19 cellular contexts compared by ENCODE assay signal in the genomic region with DNA sequence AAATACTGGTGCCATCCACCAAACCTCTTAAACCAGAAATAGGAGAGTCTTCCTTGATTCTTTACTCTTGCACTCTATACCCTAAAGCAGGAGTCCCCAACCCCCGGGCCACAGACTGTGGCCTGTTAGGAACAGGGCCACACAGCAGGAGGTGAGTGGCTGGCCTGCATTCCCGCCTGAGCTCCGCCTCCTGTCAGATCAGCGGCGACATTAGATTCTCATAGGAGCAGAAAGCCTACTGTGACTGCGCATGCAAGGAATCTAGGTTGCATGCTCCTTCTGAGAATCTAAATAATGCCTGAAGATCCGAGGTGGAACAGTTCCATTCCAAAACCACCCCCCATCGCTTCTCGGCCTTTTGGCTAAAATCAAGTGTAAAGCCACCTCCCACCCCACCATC. TPM values are rescaled to one million over a fixed set of nuclear protein-coding genes. Genes with fewer than 3 reads are reported as not detected.
A peak's percentile ranks its signal among the peaks of the same experiment; 100 is the strongest.
DNase-seq lines count a peak whose midpoint lies in the region; ATAC-seq, FAIRE-seq and TF ChIP-seq lines count a peak whose summit lies in the region.
"Had no signal": no experiment of that assay in that cellular context is flagged by ENCODE, and none has a peak within 500 bp of the region (broad histone marks: within the 10 kb centered on the region; RNA-seq: fewer than 3 reads in every experiment).

No MANE protein-coding gene starts in this region.

- POLR2A ChIA-PET in HEK293 (lab: Yijun Ruan, JAX), result no interaction called here
- POLR2A ChIA-PET in HepG2 (lab: Yijun Ruan, JAX), result interaction anchor here (2.3 to 3.0 kb wide), 2 partner anchors 21 to 22 kb away, joined by 8 to 19 read pairs; no protein-coding TSS in a partner anchor
- POLR2A ChIA-PET in GM10248 (lab: Yijun Ruan, JAX), result no interaction called here

- no peaks in the 10 kb centered on the region for H3K27me3 ChIP-seq in HepG2 (ENCODE audit: control insufficient read depth in 1 of 2, insufficient read depth in 2 of 2, low read length in 2 of 2)
- no peaks in the 10 kb centered on the region for H3K27me3 ChIP-seq in effector memory CD4-positive, alpha-beta T cell (replicated peaks; ENCODE audit: control insufficient read depth, insufficient read depth, low read length, poor library complexity, severe bottlenecking)

- CTCF ChIA-PET in HEK293 (lab: Yijun Ruan, JAX), result no interaction called here
- CTCF ChIA-PET in HepG2 (lab: Yijun Ruan, JAX; ENCODE audit: low intra/inter-chr PET ratio, low total read pairs), result interaction anchor here (1.0 to 1.3 kb wide), 2 partner anchors 22 to 27 kb away, joined by 3 read pairs; no protein-coding TSS in a partner anchor
- CTCF ChIA-PET in GM10248 (lab: Yijun Ruan, JAX), result no interaction called here

- TF ChIP-seq EP300 in HepG2 (IDR thresholded peaks at IDR 0.05; ENCODE audit: low read depth in 2 of 2, low read length in 2 of 2) (no peak), HepG2 (CRISPR knock-in tag; IDR thresholded peaks at IDR 0.05; ENCODE audit: borderline replicate concordance) (no peak)

- H4K20me1 ChIP-seq in HepG2 (ENCODE audit: insufficient read depth, low read length), result no peaks in the 10 kb centered on the region

- FAIRE-seq in HepG2 (lab: Jason Lieb, UNC), result no peak
- FAIRE-seq: A204.1, GM18507, RCC 7860 had no signal

- H3K4me3 ChIP-seq in HEK293 (ENCODE audit: low read depth, low read length) (no peak overlapping the region), HepG2 (replicated peaks in 1 of 3; ENCODE audit: insufficient read depth in 1 of 3, low read depth in 2 of 3, low read length in 3 of 3) (peak overlapping the region in 1 of 3 experiments; percentile 23; a peak in 1 of 6 replicates)
- H3K4me3 ChIP-seq in effector memory CD4-positive, alpha-beta T cell (ENCODE audit: insufficient read depth, low read depth, low read length, poor library complexity, severe bottlenecking), result no peak overlapping the region
- H3K4me3 ChIP-seq: GM23248 had no signal

- in situ Hi-C loops in HepG2 (cut with HindIII; ENCODE audit: extremely low pct_ligation_motif_present, low pct_unique_long_range_greater_than_20kb), result no loop called here

- H3K79me2 ChIP-seq in HepG2 (ENCODE audit: insufficient read depth, low read length), result no peaks in the 10 kb centered on the region

- DNase-seq in EH (ENCODE audit: low read depth) (peak; percentile 10), cerebellum (ENCODE audit: low spot score) (peak; percentile 36), HepG2 (ENCODE audit: low spot score) (no peak), GM19238 (ENCODE audit: insufficient read length, low spot score) (no peak), GM10248 (ENCODE audit: extremely low spot score) (no peak)
- no peak for DNase-seq in effector memory CD4-positive, alpha-beta T cell
- DNase-seq: EL, GM23248, Karpas-422, NCI-H1105 treated with DMSO at 0.1 percent for 48 hours, NCI-H187, NCI-H446 treated with DMSO at 0.1 percent for 48 hours, SIG-M5 had no signal

- no peaks in the 10 kb centered on the region for H3K9me3 ChIP-seq in HEK293 (ENCODE audit: control insufficient read depth, insufficient read depth, low read depth, low read length)
- H3K9me3 ChIP-seq in HepG2 (ENCODE audit: low read length), result no peaks in the 10 kb centered on the region
- H3K9me3 ChIP-seq in effector memory CD4-positive, alpha-beta T cell (ENCODE audit: control insufficient read depth, low read length), result no peaks in the 10 kb centered on the region

- H3K9ac ChIP-seq in HepG2 (ENCODE audit: insufficient read depth, low read depth, low read length), result 0 out of 2 replicates have a peak overlapping the region, but pooled peaks have one; percentile 10
- H3K9ac ChIP-seq: GM23248 had no signal

- no peak for TF ChIP-seq POLR2A in HepG2 (IDR thresholded peaks at IDR 0.05; ENCODE audit: insufficient read depth in 1 of 2, low read depth in 2 of 2, low read length in 2 of 2)

- H3K4me1 ChIP-seq in HEK293 (ENCODE audit: control insufficient read depth, insufficient read depth, low read length) (no peaks in the 10 kb centered on the region), HepG2 (ENCODE audit: insufficient read depth, low read length) (peaks cover 32% of the 10 kb centered on the region)
- no peaks in the 10 kb centered on the region for H3K4me1 ChIP-seq in effector memory CD4-positive, alpha-beta T cell (ENCODE audit: control insufficient read depth, insufficient read depth, low read length, poor library complexity, severe bottlenecking)

- no peaks in the 10 kb centered on the region for H3K36me3 ChIP-seq in HEK293 (ENCODE audit: control insufficient read depth in 2 of 2, insufficient read depth in 1 of 2, low read length in 2 of 2)
- H3K36me3 ChIP-seq in HepG2 (replicated peaks in 1 of 2; ENCODE audit: control insufficient read depth in 1 of 2, insufficient read depth in 2 of 2, low read length in 2 of 2), result no peaks in the 10 kb centered on the region
- H3K36me3 ChIP-seq in effector memory CD4-positive, alpha-beta T cell (ENCODE audit: control insufficient read depth, insufficient read depth, low read length), result no peaks in the 10 kb centered on the region

- BruUV-seq in HepG2 (replicated peaks; lab: Mats Ljungman, UMichigan), result no TSS peak

- TF ChIP-seq CTCF in HEK293 (tag by site-specific recombination; IDR thresholded peaks at IDR 0.05) (no peak), HepG2 (CRISPR knock-in tag; IDR thresholded peaks at IDR 0.05) (no peak), GM10248 (IDR thresholded peaks at IDR 0.05; ENCODE audit: control extremely low read depth, extremely low read depth, low read depth, missing control alignments) (no peak)

- ATAC-seq in HepG2 (peak; percentile 79), GM18498 (IDR thresholded peaks at IDR 0.05; ENCODE audit: unreplicated experiment) (no peak)

- no peak overlapping the region for H3K27ac ChIP-seq in HEK293 (ENCODE audit: extremely low read depth, low read depth, low read length)
- H3K27ac ChIP-seq in HepG2 (ENCODE audit: extremely low read length, insufficient read depth, low read length), result no peak overlapping the region
- no peak overlapping the region for H3K27ac ChIP-seq in effector memory CD4-positive, alpha-beta T cell (ENCODE audit: insufficient read depth, low read length, poor library complexity, severe bottlenecking)
- H3K27ac ChIP-seq: C4-2B, GM23248 had no signal

- 43% methylated on average over 9 of the region's 9 CpGs for WGBS in HepG2 (ENCODE audit: low lambda C conversion rate)

- H3K4me2 ChIP-seq in HepG2 (ENCODE audit: low read depth, low read length), result peak overlapping the region; percentile 51

- intact Hi-C loops in HepG2 (cut with micrococcal nuclease; ENCODE audit: unreplicated experiment), result no loop called here

- H2AFZ ChIP-seq in HepG2 (ENCODE audit: low read length), result no peak overlapping the region
- H2AFZ ChIP-seq: GM23248 had no signal

- no peak for TF ChIP-seq RAD21 in HepG2 (CRISPR knock-in tag; IDR thresholded peaks at IDR 0.05)

RNA-seq across cellular contexts. Expression of gene SRCIN1, which starts 30.3 kb away (rescaled TPM):
- total RNA-seq in cerebellum, result 34.7 TPM
- 0.90 and 1.2 TPM in 2 replicates for total RNA-seq in HepG2 (2016; rRNA removed; fragmentation: Illumina TruSeq; extraction: Trizol)
- total RNA-seq in HepG2 (2016; cell fraction: cytosol; rRNA removed; fragmentation: Illumina TruSeq; extraction: Trizol; ENCODE audit: low read depth), result 0.26 and 0.30 TPM in 2 replicates
- total RNA-seq in HepG2 (2016; cell fraction: insoluble cytoplasmic fraction; rRNA removed; fragmentation: Illumina TruSeq; extraction: Trizol), result 0.76 and 1.4 TPM in 2 replicates
- total RNA-seq in HepG2 (2016; cell fraction: membrane; rRNA removed; fragmentation: Illumina TruSeq; extraction: Trizol), result 0.43 and 1.00 TPM in 2 replicates
- total RNA-seq in HepG2 (2016; cell fraction: nucleus; rRNA removed; fragmentation: Illumina TruSeq; extraction: Trizol), result 2.5 and 3.1 TPM in 2 replicates
- polyA plus RNA-seq in HepG2 (2011; rRNA removed), result 9.6 and 19.8 TPM in 2 replicates
- polyA plus RNA-seq in HepG2 (2011; cell fraction: cytosol; rRNA removed), result 2.9 and 4.8 TPM in 2 replicates
- 128 and 143 TPM in 2 replicates for polyA plus RNA-seq in HepG2 (2011; cell fraction: nucleus; rRNA removed)
- 9.9 and 11.0 TPM in 2 replicates for polyA plus RNA-seq in HepG2 (2012)
- polyA plus RNA-seq in HepG2 (2016; cell fraction: cytosol; fragmentation: Illumina TruSeq; extraction: Trizol; ENCODE audit: low read depth), result 0.26 and 0.32 TPM in 2 replicates
- 1.0 and 2.4 TPM in 2 replicates for polyA plus RNA-seq in HepG2 (2016; cell fraction: insoluble cytoplasmic fraction; fragmentation: Illumina TruSeq; extraction: Trizol; ENCODE audit: low read depth)
- 0.64 and 0.68 TPM in 2 replicates for polyA plus RNA-seq in HepG2 (2016; cell fraction: membrane; fragmentation: Illumina TruSeq; extraction: Trizol; ENCODE audit: low read depth)
- 13.9 and 14.2 TPM in 2 replicates for polyA plus RNA-seq in HepG2 (2016; cell fraction: nucleus; fragmentation: Illumina TruSeq; extraction: Trizol; ENCODE audit: insufficient read depth, low read depth)
- 2.4 and 22.5 TPM in 2 replicates for polyA minus RNA-seq in HepG2 (2011; rRNA and poly(A)+ RNA removed; ENCODE audit: low replicate concordance)
- 5.7 and 10.1 TPM in 2 replicates for polyA minus RNA-seq in HepG2 (2011; cell fraction: cytosol; rRNA and poly(A)+ RNA removed)
- 22.4 and 24.7 TPM in 2 replicates for polyA minus RNA-seq in HepG2 (2011; cell fraction: nucleus; rRNA and poly(A)+ RNA removed)
- total RNA-seq: GM23248 had no signal
- polyA plus RNA-seq: GM23248 had no signal

RNA-seq across cellular contexts. Expression of gene EPOP, which starts 38.7 kb away (rescaled TPM):
- 0.82 TPM for total RNA-seq in cerebellum
- total RNA-seq in HepG2 (2016; rRNA removed; fragmentation: Illumina TruSeq; extraction: Trizol), result 29.0 and 37.8 TPM in 2 replicates
- total RNA-seq in HepG2 (2016; cell fraction: cytosol; rRNA removed; fragmentation: Illumina TruSeq; extraction: Trizol; ENCODE audit: low read depth), result 20.7 and 21.2 TPM in 2 replicates
- total RNA-seq in HepG2 (2016; cell fraction: insoluble cytoplasmic fraction; rRNA removed; fragmentation: Illumina TruSeq; extraction: Trizol), result 22.9 and 36.8 TPM in 2 replicates
- 65.8 and 69.1 TPM in 2 replicates for total RNA-seq in HepG2 (2016; cell fraction: membrane; rRNA removed; fragmentation: Illumina TruSeq; extraction: Trizol)
- 17.6 and 17.8 TPM in 2 replicates for total RNA-seq in HepG2 (2016; cell fraction: nucleus; rRNA removed; fragmentation: Illumina TruSeq; extraction: Trizol)
- 13.9 and 14.7 TPM in 2 replicates for polyA plus RNA-seq in HepG2 (2011; rRNA removed)
- 14.1 and 17.0 TPM in 2 replicates for polyA plus RNA-seq in HepG2 (2011; cell fraction: cytosol; rRNA removed)
- polyA plus RNA-seq in HepG2 (2011; cell fraction: nucleus; rRNA removed), result 10.9 and 12.1 TPM in 2 replicates
- 17.9 and 19.9 TPM in 2 replicates for polyA plus RNA-seq in HepG2 (2012)
- polyA plus RNA-seq in HepG2 (2016; cell fraction: cytosol; fragmentation: Illumina TruSeq; extraction: Trizol; ENCODE audit: low read depth), result 26.4 and 26.9 TPM in 2 replicates
- polyA plus RNA-seq in HepG2 (2016; cell fraction: insoluble cytoplasmic fraction; fragmentation: Illumina TruSeq; extraction: Trizol; ENCODE audit: low read depth), result 46.7 and 55.1 TPM in 2 replicates
- 71.4 and 76.4 TPM in 2 replicates for polyA plus RNA-seq in HepG2 (2016; cell fraction: membrane; fragmentation: Illumina TruSeq; extraction: Trizol; ENCODE audit: low read depth)
- polyA plus RNA-seq in HepG2 (2016; cell fraction: nucleus; fragmentation: Illumina TruSeq; extraction: Trizol; ENCODE audit: insufficient read depth, low read depth), result 43.8 and 45.7 TPM in 2 replicates
- 4.2 and 17.4 TPM in 2 replicates for polyA minus RNA-seq in HepG2 (2011; rRNA and poly(A)+ RNA removed; ENCODE audit: low replicate concordance)
- 14.9 and 17.2 TPM in 2 replicates for polyA minus RNA-seq in HepG2 (2011; cell fraction: cytosol; rRNA and poly(A)+ RNA removed)
- 5.9 and 6.3 TPM in 2 replicates for polyA minus RNA-seq in HepG2 (2011; cell fraction: nucleus; rRNA and poly(A)+ RNA removed)

Comparison
In these comparisons a context has a peak if more than half of its experiments do, and no peak if none do; other contexts are left out.
1. DNase-seq: peak in EH (single experiment) and cerebellum (single experiment); none in HepG2 (single experiment), GM19238 (single experiment), effector memory CD4-positive, alpha-beta T cell (0 of 3) and GM10248 (single experiment).
2. RNA of gene EPOP, which starts 38.7 kb away (total RNA-seq): 17.6 to 69.1 TPM in HepG2; 0.82 TPM in cerebellum (single experiment); every median in the first group is over 10 times any median in the second.